In the genomic region with DNA sequence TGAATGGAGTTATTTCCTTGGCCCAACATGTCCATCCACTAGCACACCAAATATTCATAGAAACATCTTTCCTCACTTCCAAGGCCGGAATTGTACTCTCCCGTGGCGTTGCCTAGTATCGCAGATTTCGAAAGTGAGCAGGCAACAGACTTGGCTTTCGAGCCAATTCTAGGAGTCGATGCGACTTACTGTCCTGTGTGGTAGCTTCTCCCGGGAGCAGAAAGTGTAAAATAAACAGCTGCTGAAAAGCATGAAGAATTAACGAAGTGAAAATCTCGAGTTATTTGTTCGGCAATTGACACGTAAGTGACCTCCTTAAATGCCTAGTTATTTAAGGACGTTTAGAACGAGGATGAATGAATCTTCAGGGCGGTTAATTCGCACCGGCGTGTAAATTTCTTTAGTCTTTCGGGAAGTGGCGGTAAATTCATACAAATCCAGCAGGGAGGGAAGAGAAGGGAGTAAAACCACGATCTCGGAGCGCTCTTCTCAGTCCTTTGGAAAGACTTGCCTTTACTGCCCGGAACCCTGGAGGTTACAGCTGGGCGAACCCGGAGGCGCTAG, we compare ENCODE assay signal across 8 cellular contexts. TPM values are rescaled to one million over a fixed set of nuclear protein-coding genes. Genes with fewer than 3 reads are reported as not detected.
DNase-seq lines count a peak whose midpoint lies in the region; ATAC-seq and TF ChIP-seq lines count a peak whose summit lies in the region.

No MANE protein-coding gene starts in this region.

- WGBS in SK-N-SH (ENCODE audit: low lambda C conversion rate) = 1% methylated on average over 28 of the region's 28 CpGs
- WGBS in lung, 2 donors = 1% methylated on average over 28 of the region's 28 CpGs

- no peak for TF ChIP-seq CTCF in Caco-2 (IDR thresholded peaks at IDR 0.05; ENCODE audit: insufficient read depth in 1 of 2, low read depth in 1 of 2, low read length in 1 of 2, severe bottlenecking in 1 of 2, unreplicated experiment in 1 of 2)
- no peak for TF ChIP-seq CTCF in SK-N-SH (IDR thresholded peaks at IDR 0.05)
- TF ChIP-seq CTCF in lung (IDR thresholded peaks at IDR 0.05; ENCODE audit: control extremely low read depth, extremely low read depth) = no peak

- H3F3A ChIP-seq in SK-N-SH (replicated peaks; ENCODE audit: insufficient read depth) = no peaks in the 10 kb centered on the region

- CTCF ChIA-PET in Caco-2 (lab: Charles Lee) (no interaction called here), SK-N-SH (lab: Yijun Ruan, JAX) (no interaction called here)

- H3K27ac Mint-ChIP-seq in Caco-2 (ENCODE audit: unreplicated experiment) = peak overlapping the region; percentile 59
- H3K27ac Mint-ChIP-seq in effector memory CD8-positive, alpha-beta T cell = peak overlapping the region in 1 of 2 donors; percentile 69

- no TSS peak for BruUV-seq in Caco-2 (replicated peaks; lab: Mats Ljungman, UMichigan)

- H3K4me2 ChIP-seq in SK-N-SH = peak overlapping the region; percentile 99

- H3K27ac ChIP-seq in SK-N-SH (ENCODE audit: low read depth in 2 of 2, low read length in 1 of 2) (no peak overlapping the region), lung (ENCODE audit: low read depth in 1 of 2, low read length in 1 of 2) (peak overlapping the region; percentile 58 to 91)

- intact Hi-C loops in Caco-2 (cut with micrococcal nuclease; ENCODE audit: unreplicated experiment) = loop anchor here (10.0 kb wide), 1 partner anchor 65 kb away; no protein-coding TSS in a partner anchor

- POLR2A ChIA-PET in Caco-2 (lab: Charles Lee) = interaction anchor here (0.5 kb wide), 1 partner anchor 287 kb away, joined by 3 read pairs; no protein-coding TSS in a partner anchor
- POLR2A ChIA-PET in SK-N-SH (lab: Yijun Ruan, JAX) = no interaction called here

- H3K9me3 Mint-ChIP-seq in Caco-2 (ENCODE audit: unreplicated experiment) = no peaks in the 10 kb centered on the region
- H3K9me3 Mint-ChIP-seq in effector memory CD8-positive, alpha-beta T cell = no peaks in the 10 kb centered on the region

- H2AFZ ChIP-seq in SK-N-SH (ENCODE audit: low read depth) = peak overlapping the region; percentile 96

- no peaks in the 10 kb centered on the region for H3K36me3 Mint-ChIP-seq in Caco-2 (ENCODE audit: insufficient read depth, unreplicated experiment)
- H3K36me3 Mint-ChIP-seq in effector memory CD8-positive, alpha-beta T cell (ENCODE audit: insufficient read depth) = peaks cover 10% of the 10 kb centered on the region

- H3K79me2 ChIP-seq in SK-N-SH (ENCODE audit: insufficient read depth) = no peaks in the 10 kb centered on the region

- H4K20me1 ChIP-seq in SK-N-SH (ENCODE audit: insufficient read depth) = no peaks in the 10 kb centered on the region

- H3K9me3 ChIP-seq in Caco-2 (no peaks in the 10 kb centered on the region), SK-N-SH (no peaks in the 10 kb centered on the region), lung (ENCODE audit: control insufficient read depth in 2 of 2, insufficient read depth in 1 of 2, low read length in 1 of 2) (no peaks in the 10 kb centered on the region)

- H3K4me3 ChIP-seq in Caco-2 (ENCODE audit: low read depth, low read length) = peak overlapping the region; percentile 40
- H3K4me3 ChIP-seq in SK-N-SH (ENCODE audit: low read depth in 2 of 2, low read length in 1 of 2) = peak overlapping the region; percentile 54 to 85
- peak overlapping the region; percentile 78 for H3K4me3 ChIP-seq in lung

- no peak overlapping the region; the same call in 1 of the 2 replicates for H3K9ac ChIP-seq in SK-N-SH

- H3K4me3 Mint-ChIP-seq in Caco-2 (ENCODE audit: unreplicated experiment) = peak overlapping the region; percentile 84
- peak overlapping the region; percentile 87 to 89 for H3K4me3 Mint-ChIP-seq in effector memory CD8-positive, alpha-beta T cell

- DNase-seq in Caco-2 = no peak
- peak; percentile 7 for DNase-seq in SK-N-SH
- DNase-seq in effector memory CD8-positive, alpha-beta T cell = no peak
- peak; percentile 52 for DNase-seq in lung (ENCODE audit: low spot score)
- peak; percentile 88 for DNase-seq in superior temporal gyrus (ENCODE audit: extremely low spot score)
- DNase-seq in NCI-H1694 (lab: John Stamatoyannopoulos, UW) = no peak

- H3K36me3 ChIP-seq in Caco-2 (ENCODE audit: control insufficient read depth, insufficient read depth, low read length) = no peaks in the 10 kb centered on the region
- H3K36me3 ChIP-seq in SK-N-SH (replicated peaks in 1 of 2; ENCODE audit: control insufficient read depth in 1 of 2, insufficient read depth in 2 of 2, low read length in 1 of 2) = no peaks in the 10 kb centered on the region
- H3K36me3 ChIP-seq in lung (ENCODE audit: control insufficient read depth in 2 of 2, insufficient read depth in 2 of 2, low read length in 2 of 2) = no peaks in the 10 kb centered on the region

- no peak for TF ChIP-seq RAD21 in SK-N-SH (IDR thresholded peaks at IDR 0.05; ENCODE audit: low read length)

- no peak for TF ChIP-seq EP300 in SK-N-SH (IDR thresholded peaks at IDR 0.05; ENCODE audit: borderline replicate concordance in 1 of 2, low read depth in 1 of 2, low read length in 1 of 2)

- H3K4me1 ChIP-seq in Caco-2 (no peaks in the 10 kb centered on the region), SK-N-SH (ENCODE audit: control insufficient read depth in 1 of 2, insufficient read depth in 2 of 2, low read depth in 1 of 2, low read length in 1 of 2) (no peaks in the 10 kb centered on the region; a peak in 1 of 4 replicates), lung (ENCODE audit: control insufficient read depth in 2 of 2, insufficient read depth in 2 of 2, low read length in 2 of 2) (peaks cover 2 to 6% of the 10 kb centered on the region in 2 donors)

- H3K9me2 ChIP-seq in SK-N-SH = no peaks in the 10 kb centered on the region

- no peaks in the 10 kb centered on the region for H3K4me1 Mint-ChIP-seq in Caco-2 (ENCODE audit: low read depth, unreplicated experiment)
- H3K4me1 Mint-ChIP-seq in effector memory CD8-positive, alpha-beta T cell (ENCODE audit: low read depth in 2 of 2) = peaks cover 16 to 22% of the 10 kb centered on the region in 2 donors

- no peaks in the 10 kb centered on the region for H3K27me3 Mint-ChIP-seq in Caco-2 (ENCODE audit: insufficient read depth, unreplicated experiment)
- H3K27me3 Mint-ChIP-seq in effector memory CD8-positive, alpha-beta T cell = peaks cover 41 to 43% of the 10 kb centered on the region in 2 donors

- ATAC-seq in HG02798 (IDR thresholded peaks at IDR 0.05; ENCODE audit: poor library complexity, unreplicated experiment) (peak; percentile 23), lung (ENCODE audit: insufficient read depth, low FRiP score) (peak; percentile 9), HG03039 (IDR thresholded peaks at IDR 0.05; ENCODE audit: unreplicated experiment) (no peak)
- ATAC-seq in effector memory CD8-positive, alpha-beta T cell (replicated peaks) = peak; percentile 31

- H3K27me3 ChIP-seq in Caco-2 (replicated peaks; ENCODE audit: control insufficient read depth, insufficient read depth, low read length) (no peaks in the 10 kb centered on the region), SK-N-SH (ENCODE audit: insufficient read depth) (peaks cover 37% of the 10 kb centered on the region), lung (ENCODE audit: control insufficient read depth, insufficient read depth) (no peaks in the 10 kb centered on the region)

TF ChIP-seq in SK-N-SH, 30 proteins besides CTCF, POLR2A, EP300 and RAD21:
- TF ChIP-seq, protein P1, sequence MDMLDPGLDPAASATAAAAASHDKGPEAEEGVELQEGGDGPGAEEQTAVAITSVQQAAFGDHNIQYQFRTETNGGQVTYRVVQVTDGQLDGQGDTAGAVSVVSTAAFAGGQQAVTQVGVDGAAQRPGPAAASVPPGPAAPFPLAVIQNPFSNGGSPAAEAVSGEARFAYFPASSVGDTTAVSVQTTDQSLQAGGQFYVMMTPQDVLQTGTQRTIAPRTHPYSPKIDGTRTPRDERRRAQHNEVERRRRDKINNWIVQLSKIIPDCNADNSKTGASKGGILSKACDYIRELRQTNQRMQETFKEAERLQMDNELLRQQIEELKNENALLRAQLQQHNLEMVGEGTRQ (IDR thresholded peaks at IDR 0.05; ENCODE audit: borderline replicate concordance, low read depth, low read length) = no peak
- TF ChIP-seq NFIC (IDR thresholded peaks at IDR 0.05; ENCODE audit: borderline replicate concordance) = no peak
- TF ChIP-seq MEF2A (IDR thresholded peaks at IDR 0.05; ENCODE audit: borderline replicate concordance, low read depth) = no peak
- no peak for TF ChIP-seq SMC3 (IDR thresholded peaks at IDR 0.05; ENCODE audit: low read depth, low read length)
- no peak for TF ChIP-seq FOXM1 (IDR thresholded peaks at IDR 0.05; ENCODE audit: low read depth)
- TF ChIP-seq, protein P2, sequence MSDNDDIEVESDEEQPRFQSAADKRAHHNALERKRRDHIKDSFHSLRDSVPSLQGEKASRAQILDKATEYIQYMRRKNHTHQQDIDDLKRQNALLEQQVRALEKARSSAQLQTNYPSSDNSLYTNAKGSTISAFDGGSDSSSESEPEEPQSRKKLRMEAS (IDR thresholded peaks at IDR 0.05; ENCODE audit: low read depth) = no peak
- TF ChIP-seq GATA2 (CRISPR knock-in tag; IDR thresholded peaks at IDR 0.05) = no peak
- no peak for TF ChIP-seq EZH2phosphoT487 (IDR thresholded peaks at IDR 0.05; ENCODE audit: borderline replicate concordance, low read depth)
- no peak for TF ChIP-seq ELF1 (IDR thresholded peaks at IDR 0.05)
- TF ChIP-seq CHD2 (IDR thresholded peaks at IDR 0.05; ENCODE audit: low read length, partially characterized antibody) = no peak
- no peak for TF ChIP-seq TCF12 (IDR thresholded peaks at IDR 0.05)
- no peak for TF ChIP-seq TEAD4 (IDR thresholded peaks at IDR 0.05; ENCODE audit: borderline replicate concordance, insufficient read depth)
- TF ChIP-seq RFX5 (IDR thresholded peaks at IDR 0.05; ENCODE audit: low read length) = no peak
- no peak for TF ChIP-seq JUND (IDR thresholded peaks at IDR 0.05)

RNA-seq across cellular contexts. Expression of a gene that starts 0.4 kb away (rescaled TPM):
- 10.9 and 13.0 TPM in 2 replicates for total RNA-seq in Caco-2 (2022)
- 0.03 and 0.08 TPM in 2 replicates for polyA plus RNA-seq in SK-N-SH (2012; rRNA removed)
- polyA plus RNA-seq in SK-N-SH (2012; cell fraction: cytosol; rRNA removed) = 0.04 and 0.10 TPM in 2 replicates
- polyA plus RNA-seq in SK-N-SH (2012; cell fraction: nucleus; rRNA removed) = 0.07 and 0.19 TPM in 2 replicates
- 10 to 100 TPM; 21.0 to 28.2 TPM for total RNA-seq in lung
- polyA plus RNA-seq in lung = 1 to 10 TPM; 1.9 to 6.2 TPM

Comparison
In these comparisons a context has a peak if more than half of its experiments do, and no peak if none do; other contexts are left out.
1. DNase-seq: peak in SK-N-SH (single experiment), lung (single experiment) and superior temporal gyrus (single experiment); none in Caco-2 (0 of 2), effector memory CD8-positive, alpha-beta T cell (0 of 3) and NCI-H1694 (single experiment).
2. H3K27ac ChIP-seq: peak in lung (2 of 2); none in SK-N-SH (0 of 2).
3. Peak in every context shown above with its lines, with median percentiles within 50 percentile points of each other: H3K4me3 ChIP-seq.